13 cellular contexts compared by ENCODE assay signal in genomic region chr13:99959127-99959529, GRCh38. TPM values are rescaled to one million over a fixed set of nuclear protein-coding genes. Genes with fewer than 3 reads are reported as not detected.
DNase-seq lines count a peak whose midpoint lies in the region; ATAC-seq and TF ChIP-seq lines count a peak whose summit lies in the region.
"Had no signal": no experiment of that assay in that cellular context is flagged by ENCODE, and none has a peak within 500 bp of the region (broad histone marks: within the 10 kb centered on the region; RNA-seq: fewer than 3 reads in every experiment).

No MANE protein-coding gene starts in this region.

- H3K9me3 Mint-ChIP-seq in CD8-positive, alpha-beta T cell: no peaks in the 10 kb centered on the region
- H3K9me3 Mint-ChIP-seq: activated naive CD4-positive, alpha-beta T cell treated with anti-CD3 and anti-CD28 coated beads, Interleukin-2, amount 50 U/mL, for 24 hours had no signal

- no peaks in the 10 kb centered on the region for H3K36me3 ChIP-seq in CD8-positive, alpha-beta T cell (ENCODE audit: insufficient read depth, low read length)
- H3K36me3 ChIP-seq in NT2/D1 (ENCODE audit: insufficient read depth, insufficient read length, low read length) (no peaks in the 10 kb centered on the region), neuron (ENCODE audit: insufficient read depth, low read length) (peaks cover 4% of the 10 kb centered on the region)

- H3K27me3 ChIP-seq in CD8-positive, alpha-beta T cell (ENCODE audit: insufficient read depth, low read length): peaks cover 58% of the 10 kb centered on the region
- peaks cover 75% of the 10 kb centered on the region for H3K27me3 ChIP-seq in NT2/D1 (ENCODE audit: insufficient read depth, insufficient read length)
- H3K27me3 ChIP-seq in neuron (ENCODE audit: insufficient read depth, low read length): no peaks in the 10 kb centered on the region
- H3K27me3 ChIP-seq: MG63 had no signal

- DNase-seq in CD8-positive, alpha-beta T cell: no peak
- DNase-seq in NT2/D1 (ENCODE audit: low read depth, low spot score) (no peak), globus pallidus (ENCODE audit: low spot score) (peak; percentile 69)
- DNase-seq: mammary epithelial cell, MG63, NCI-H2081 treated with DMSO at 0.1 percent for 48 hours, Right ventricle myocardium superior had no signal

- H2AFZ ChIP-seq in neuron (ENCODE audit: low read depth, low read length): no peak overlapping the region

- H3K9ac ChIP-seq in NT2/D1 (ENCODE audit: insufficient read length, low read depth): no peak overlapping the region

- no peaks in the 10 kb centered on the region for H3K9me3 ChIP-seq in CD8-positive, alpha-beta T cell (ENCODE audit: low read length)
- peaks cover 4% of the 10 kb centered on the region; the same call in 1 of the 2 replicates for H3K9me3 ChIP-seq in NT2/D1 (ENCODE audit: insufficient read depth, low read length)
- no peaks in the 10 kb centered on the region for H3K9me3 ChIP-seq in neuron (ENCODE audit: low read length)
- H3K9me3 ChIP-seq: MG63 had no signal

- CTCF ChIA-PET in CD8-positive, alpha-beta T cell (lab: Charles Lee): interaction anchor here (1.0 kb wide), 1 partner anchor 59 kb away, joined by 3 read pairs; no protein-coding TSS in a partner anchor

- peaks cover 37% of the 10 kb centered on the region for H3K4me1 Mint-ChIP-seq in CD8-positive, alpha-beta T cell (ENCODE audit: low read depth)

- H3K36me3 Mint-ChIP-seq in CD8-positive, alpha-beta T cell: no peaks in the 10 kb centered on the region

- no peak overlapping the region for H3K4me3 ChIP-seq in CD8-positive, alpha-beta T cell (ENCODE audit: low read depth, low read length)
- H3K4me3 ChIP-seq in NT2/D1 (ENCODE audit: insufficient read length, low read depth) (peak overlapping the region; percentile 30), neuron (ENCODE audit: low read length) (peak overlapping the region; percentile 52)

- intact Hi-C loops in CD8-positive, alpha-beta T cell (cut with DNase I, micrococcal nuclease): no loop called here

- peak overlapping the region; percentile 37 for H3K4me3 Mint-ChIP-seq in CD8-positive, alpha-beta T cell

- ATAC-seq in CD8-positive, alpha-beta T cell: no peak
- ATAC-seq in HG03565 (IDR thresholded peaks at IDR 0.05; ENCODE audit: unreplicated experiment): no peak
- ATAC-seq in GM18511 (IDR thresholded peaks at IDR 0.05; ENCODE audit: unreplicated experiment): no peak
- no peak for ATAC-seq in GM18909 (IDR thresholded peaks at IDR 0.05; ENCODE audit: poor library complexity, unreplicated experiment)
- ATAC-seq: HCT116 had no signal

- POLR2A ChIA-PET in CD8-positive, alpha-beta T cell (lab: Charles Lee): interaction anchor here (0.8 kb wide), 1 partner anchor 9 kb away, joined by 3 read pairs; no protein-coding TSS in a partner anchor

- no peak for TF ChIP-seq CTCF in CD8-positive, alpha-beta T cell (IDR thresholded peaks at IDR 0.05)

- no peak overlapping the region for H3K27ac Mint-ChIP-seq in CD8-positive, alpha-beta T cell

- no peak overlapping the region for H3K27ac ChIP-seq in CD8-positive, alpha-beta T cell (ENCODE audit: low read depth, low read length)

- H3K27me3 Mint-ChIP-seq in CD8-positive, alpha-beta T cell (ENCODE audit: low read depth): peaks cover 90% of the 10 kb centered on the region

- H3K4me1 ChIP-seq in CD8-positive, alpha-beta T cell (ENCODE audit: insufficient read depth, low read length): peaks cover 47% of the 10 kb centered on the region
- H3K4me1 ChIP-seq in NT2/D1 (ENCODE audit: insufficient read depth, insufficient read length): peaks cover 2% of the 10 kb centered on the region
- peaks cover 68% of the 10 kb centered on the region for H3K4me1 ChIP-seq in neuron (ENCODE audit: insufficient read depth, low read length)

RNA-seq across cellular contexts. Expression of gene ZIC5, which starts 12.4 kb away (rescaled TPM):
- not detected for total RNA-seq in CD8-positive, alpha-beta T cell
- total RNA-seq: mammary epithelial cell, Right ventricle myocardium superior had no signal

RNA-seq across cellular contexts. Expression of gene ZIC2, which starts 22.5 kb away (rescaled TPM):
- total RNA-seq in CD8-positive, alpha-beta T cell: not detected
- total RNA-seq: Right ventricle myocardium superior had no signal
